Comparison of ENCODE assay signal across 10 cellular contexts in the genomic region with DNA sequence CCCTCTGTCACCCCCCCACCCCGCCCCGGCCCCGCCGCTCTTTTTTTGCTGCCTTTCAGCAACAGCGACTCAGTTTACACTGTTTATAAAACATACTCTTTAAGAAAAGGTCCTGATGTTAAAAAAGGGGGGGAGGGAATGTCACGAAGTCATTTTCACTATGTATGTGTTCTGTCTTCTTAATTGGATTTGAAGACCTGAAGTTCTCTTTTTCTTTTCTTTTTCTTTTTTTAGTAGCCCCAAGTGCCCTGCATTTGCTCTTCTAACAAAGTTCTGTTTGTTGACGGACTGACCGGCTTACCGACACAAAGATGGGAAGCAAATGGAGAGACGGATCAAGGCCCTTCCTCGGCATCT. TPM values are rescaled to one million over a fixed set of nuclear protein-coding genes. Genes with fewer than 3 reads are reported as not detected.
A peak's percentile ranks its signal among the peaks of the same experiment; 100 is the strongest.
DNase-seq lines count a peak whose midpoint lies in the region; ATAC-seq and TF ChIP-seq lines count a peak whose summit lies in the region.
"Had no signal": no experiment of that assay in that cellular context is flagged by ENCODE, and none has a peak within 500 bp of the region (broad histone marks: within the 10 kb centered on the region; RNA-seq: fewer than 3 reads in every experiment).

No MANE protein-coding gene starts in this region.

- H3K9me3 ChIP-seq in left ventricle myocardium inferior (replicated peaks) (no peaks in the 10 kb centered on the region), right atrium auricular region (no peaks in the 10 kb centered on the region), upper lobe of right lung (no peaks in the 10 kb centered on the region)

- TF ChIP-seq CTCF in left ventricle myocardium inferior (IDR thresholded peaks at IDR 0.05; ENCODE audit: borderline replicate concordance): no peak
- no peak for TF ChIP-seq CTCF in right atrium auricular region (IDR thresholded peaks at IDR 0.05)
- no peak for TF ChIP-seq CTCF in mesothelial cell of epicardium (IDR thresholded peaks at IDR 0.05; ENCODE audit: unreplicated experiment)
- no peak for TF ChIP-seq CTCF in upper lobe of right lung (IDR thresholded peaks at IDR 0.05)

- H3K27me3 ChIP-seq in left ventricle myocardium inferior (ENCODE audit: low read depth) (peaks cover 27% of the 10 kb centered on the region), right atrium auricular region (peaks cover 9 to 32% of the 10 kb centered on the region in 2 donors), upper lobe of right lung (peaks cover 7% of the 10 kb centered on the region)

- intact Hi-C loops in left ventricle myocardium inferior (cut with micrococcal nuclease) (no loop called here), upper lobe of right lung (cut with DNase I) (no loop called here)

- H3K27ac Mint-ChIP-seq in activated naive CD8-positive, alpha-beta T cell treated with anti-CD3 and anti-CD28 coated beads, Interleukin-2, amount 10 ng/mL, durations not matched to agents 7 days and 5 days: no peak overlapping the region
- H3K27ac Mint-ChIP-seq in mesothelial cell of epicardium: no peak overlapping the region

- H3K9me3 Mint-ChIP-seq in activated naive CD8-positive, alpha-beta T cell treated with anti-CD3 and anti-CD28 coated beads, Interleukin-2, amount 10 ng/mL, durations not matched to agents 7 days and 5 days: no peaks in the 10 kb centered on the region
- no peaks in the 10 kb centered on the region for H3K9me3 Mint-ChIP-seq in mesothelial cell of epicardium

- no peaks in the 10 kb centered on the region for H3K36me3 ChIP-seq in left ventricle myocardium inferior
- no peaks in the 10 kb centered on the region for H3K36me3 ChIP-seq in right atrium auricular region
- H3K36me3 ChIP-seq in upper lobe of right lung: no peaks in the 10 kb centered on the region

- H3K4me1 ChIP-seq in left ventricle myocardium inferior (peaks cover 38% of the 10 kb centered on the region), right atrium auricular region (peaks cover 0 to 38% of the 10 kb centered on the region in 2 donors), upper lobe of right lung (peaks cover 7% of the 10 kb centered on the region)

- no peak for DNase-seq in left ventricle myocardium inferior
- DNase-seq in right atrium auricular region (ENCODE audit: low spot score): no peak
- no peak for DNase-seq in activated naive CD8-positive, alpha-beta T cell treated with anti-CD3 and anti-CD28 coated beads, Interleukin-2, amount 10 ng/mL, durations not matched to agents 7 days and 5 days
- no peak for DNase-seq in mesothelial cell of epicardium (ENCODE audit: low spot score in 2 of 2, unreplicated experiment in 2 of 2)
- no peak for DNase-seq in upper lobe of right lung
- DNase-seq in SIG-M5 (lab: John Stamatoyannopoulos, UW): no peak
- DNase-seq in NCI-H524 treated with DMSO at 0.1 percent for 48 hours (lab: John Stamatoyannopoulos, UW): no peak

- peaks cover 52% of the 10 kb centered on the region for H3K27me3 Mint-ChIP-seq in activated naive CD8-positive, alpha-beta T cell treated with anti-CD3 and anti-CD28 coated beads, Interleukin-2, amount 10 ng/mL, durations not matched to agents 7 days and 5 days
- H3K27me3 Mint-ChIP-seq in mesothelial cell of epicardium (ENCODE audit: low read depth): peaks cover 53% of the 10 kb centered on the region

- POLR2A ChIA-PET in activated naive CD8-positive, alpha-beta T cell treated with anti-CD3 and anti-CD28 coated beads, Interleukin-2, amount 10 ng/mL, durations not matched to agents 7 days and 5 days (lab: Charles Lee): no interaction called here

- H3K4me1 Mint-ChIP-seq in activated naive CD8-positive, alpha-beta T cell treated with anti-CD3 and anti-CD28 coated beads, Interleukin-2, amount 10 ng/mL, durations not matched to agents 7 days and 5 days: peaks cover 10% of the 10 kb centered on the region
- H3K4me1 Mint-ChIP-seq in mesothelial cell of epicardium: peaks cover 25% of the 10 kb centered on the region

- H3K4me3 Mint-ChIP-seq in activated naive CD8-positive, alpha-beta T cell treated with anti-CD3 and anti-CD28 coated beads, Interleukin-2, amount 10 ng/mL, durations not matched to agents 7 days and 5 days: peak overlapping the region; percentile 56
- peak overlapping the region; percentile 50 for H3K4me3 Mint-ChIP-seq in mesothelial cell of epicardium

- H3K36me3 Mint-ChIP-seq in activated naive CD8-positive, alpha-beta T cell treated with anti-CD3 and anti-CD28 coated beads, Interleukin-2, amount 10 ng/mL, durations not matched to agents 7 days and 5 days: no peaks in the 10 kb centered on the region
- no peaks in the 10 kb centered on the region for H3K36me3 Mint-ChIP-seq in mesothelial cell of epicardium

- H3K27ac ChIP-seq in left ventricle myocardium inferior (replicated peaks) (no peak overlapping the region), right atrium auricular region (no peak overlapping the region), upper lobe of right lung (no peak overlapping the region)

- no peak for ATAC-seq in activated naive CD8-positive, alpha-beta T cell treated with anti-CD3 and anti-CD28 coated beads, Interleukin-2, amount 10 ng/mL, durations not matched to agents 7 days and 5 days (ENCODE audit: low read depth)
- ATAC-seq in upper lobe of right lung (no peak), HG02763 (IDR thresholded peaks at IDR 0.05; ENCODE audit: unreplicated experiment) (no peak)

- H3K4me3 ChIP-seq in left ventricle myocardium inferior (peak overlapping the region; percentile 70), right atrium auricular region (peak overlapping the region in 1 of 2 donors; percentile 37), upper lobe of right lung (peak overlapping the region; percentile 30)

RNA-seq across cellular contexts. Expression of gene CITED1, which starts 2.5 kb away (rescaled TPM):
- not detected for total RNA-seq in left ventricle myocardium inferior
- under 1 TPM in 1 of 2 donors, not detected in 1; 0.51 TPM for total RNA-seq in right atrium auricular region
- total RNA-seq in activated naive CD8-positive, alpha-beta T cell treated with anti-CD3 and anti-CD28 coated beads, Interleukin-2, amount 10 ng/mL, durations not matched to agents 7 days and 5 days: under 1 TPM in 1 of 2 experiments, not detected in 1; 0.40 TPM
- total RNA-seq in mesothelial cell of epicardium: 1.4 to 2.8 TPM (median 1.6 TPM) in 3 replicates
- 0.43 TPM for total RNA-seq in upper lobe of right lung
- total RNA-seq: bronchial epithelial cell, fibroblast of villous mesenchyme had no signal

RNA-seq across cellular contexts. Expression of gene RPS4X, which starts 31.1 kb away (rescaled TPM):
- 406 TPM for total RNA-seq in left ventricle myocardium inferior
- total RNA-seq in right atrium auricular region: 100 to 1,000 TPM; 400 to 629 TPM
- total RNA-seq in activated naive CD8-positive, alpha-beta T cell treated with anti-CD3 and anti-CD28 coated beads, Interleukin-2, amount 10 ng/mL, durations not matched to agents 7 days and 5 days: 100 to 1,000 TPM; 895 to 956 TPM
- 1,669 to 1,774 TPM (median 1,760 TPM) in 3 replicates for total RNA-seq in mesothelial cell of epicardium
- total RNA-seq in upper lobe of right lung: 640 TPM
